ENCODE assay signal across 21 cellular contexts in the genomic region with DNA sequence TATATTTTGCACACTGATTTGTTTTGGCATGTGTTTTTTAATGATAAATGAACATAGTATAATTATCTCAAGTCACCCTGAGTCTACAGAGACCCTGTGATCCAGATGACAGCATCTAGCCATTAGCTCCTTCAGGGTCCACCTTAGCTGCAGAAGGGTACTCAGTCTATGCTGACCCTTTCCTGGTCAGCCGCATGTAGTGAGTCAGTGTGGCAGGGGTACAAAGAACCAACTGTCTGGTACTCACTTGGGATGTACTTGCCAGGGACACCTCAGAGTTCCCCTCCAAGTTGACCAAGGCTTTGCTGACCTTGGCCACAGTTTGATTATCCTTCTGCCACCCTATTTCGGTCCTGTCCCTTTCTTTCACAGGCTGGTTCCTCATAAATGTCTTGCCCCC.
"Had no signal": no experiment of that assay in that cellular context is flagged by ENCODE, and none has a peak within 500 bp of the region (broad histone marks: within the 10 kb centered on the region; RNA-seq: fewer than 3 reads in every experiment).

No MANE protein-coding gene starts in this region.

- H3K4me1 Mint-ChIP-seq: endodermal cell had no signal

- H3K36me3 ChIP-seq: colonic mucosa, esophagus squamous epithelium, gastrocnemius medialis, gastroesophageal sphincter had no signal

- H3K9me3 ChIP-seq: colonic mucosa, gastrocnemius medialis had no signal

- DNase-seq: cerebellar nuclear complex; colonic mucosa; cortex of kidney; dermis blood vessel endothelial cell; effector CD4-positive, alpha-beta T cell; effector CD8-positive, alpha-beta T cell; effector memory CD4-positive, alpha-beta T cell; effector memory CD8-positive, alpha-beta T cell; endodermal cell; erythroblast; esophagus squamous epithelium; foreskin fibroblast; foreskin melanocyte; gastrocnemius medialis; glutamatergic neuron had no signal

- H3K4me3 ChIP-seq: colonic mucosa, coronary artery, esophagus squamous epithelium, gastrocnemius medialis, gastroesophageal sphincter had no signal

- H3K27ac ChIP-seq: colonic mucosa, coronary artery, epithelial cell of prostate, esophagus squamous epithelium, gastrocnemius medialis had no signal

- H3K27me3 Mint-ChIP-seq: dendritic cell treated with granulocyte-macrophage colony-stimulating factor and Interleukin-4, amounts not matched to agents 40 ng/mL and 50 ng/mL, for 4 days had no signal

- ATAC-seq: effector memory CD8-positive, alpha-beta T cell; esophagus mucosa; gastrocnemius medialis had no signal

- H3K4me3 Mint-ChIP-seq: dendritic cell treated with granulocyte-macrophage colony-stimulating factor and Interleukin-4, amounts not matched to agents 40 ng/mL and 50 ng/mL, for 4 days; effector memory CD8-positive, alpha-beta T cell; endodermal cell had no signal

- H3K27ac Mint-ChIP-seq: dendritic cell treated with granulocyte-macrophage colony-stimulating factor and Interleukin-4, amounts not matched to agents 40 ng/mL and 50 ng/mL, for 4 days; effector memory CD8-positive, alpha-beta T cell; endodermal cell had no signal

- H3K4me1 ChIP-seq: colonic mucosa, esophagus squamous epithelium, gastrocnemius medialis had no signal

- H3K27me3 ChIP-seq: colonic mucosa, dorsolateral prefrontal cortex, esophagus squamous epithelium, gastrocnemius medialis, gastroesophageal sphincter had no signal
